ENCODE assay signal across 19 cellular contexts in the genomic region with DNA sequence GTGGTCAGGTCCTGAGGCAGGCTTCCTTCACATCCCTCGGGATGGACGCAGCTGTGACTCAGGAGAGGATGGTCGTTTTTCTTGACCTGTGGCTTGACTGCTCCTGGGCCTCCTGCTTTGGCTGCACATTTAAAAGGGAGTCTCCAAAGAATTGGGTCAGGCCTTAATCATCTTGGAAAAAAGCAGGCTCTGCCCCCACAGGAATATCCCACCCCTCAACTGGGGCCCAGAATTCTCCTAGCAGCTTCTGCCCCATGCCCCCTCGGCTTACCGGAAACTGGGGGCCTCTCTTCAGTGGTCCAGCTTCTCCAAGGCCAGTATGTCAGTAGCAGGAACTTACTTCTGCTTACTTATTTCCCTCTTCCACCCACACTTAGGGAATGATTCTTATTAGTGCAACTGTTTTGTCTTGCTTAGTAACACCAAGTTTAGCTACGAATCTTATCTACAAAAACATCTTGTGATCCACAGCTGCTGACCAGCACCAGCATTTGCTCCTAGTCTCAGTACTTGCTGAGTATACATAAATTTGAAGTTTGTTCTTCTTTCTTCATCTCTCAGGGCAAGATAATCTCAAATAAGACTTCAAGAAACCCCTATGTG. TPM values are rescaled to one million over a fixed set of nuclear protein-coding genes. Genes with fewer than 3 reads are reported as not detected.
DNase-seq lines count a peak whose midpoint lies in the region; ATAC-seq and TF ChIP-seq lines count a peak whose summit lies in the region.
"Had no signal": no experiment of that assay in that cellular context is flagged by ENCODE, and none has a peak within 500 bp of the region (broad histone marks: within the 10 kb centered on the region; RNA-seq: fewer than 3 reads in every experiment).

No MANE protein-coding gene starts in this region.

- peak; percentile 37 for ATAC-seq in Right ventricle myocardium inferior
- ATAC-seq: WTC11 had no signal

- no peaks in the 10 kb centered on the region for H3K9me3 Mint-ChIP-seq in dendritic cell treated with granulocyte-macrophage colony-stimulating factor and Interleukin-4, amounts not matched to agents 40 ng/mL and 50 ng/mL, for 4 days
- H3K9me3 Mint-ChIP-seq: WTC11 had no signal

- no peak overlapping the region for H3K9ac ChIP-seq in mucosa of rectum (ENCODE audit: low read depth in 1 of 2, low read length in 2 of 2)

- TF ChIP-seq CTCF in right atrium auricular region (IDR thresholded peaks at IDR 0.05) (no peak), uterus (IDR thresholded peaks at IDR 0.05) (no peak), RWPE1 (conservative IDR thresholded peaks at IDR 0.05; ENCODE audit: low read depth) (no peak)

- TF ChIP-seq POLR2A in uterus (IDR thresholded peaks at IDR 0.05), result no peak

- H3K27ac ChIP-seq in right atrium auricular region (peak overlapping the region in 1 of 2 donors; percentile 29), mucosa of rectum (ENCODE audit: low read depth in 2 of 2, low read length in 2 of 2) (peak overlapping the region; percentile 19 to 25), uterus (peak overlapping the region; percentile 46 to 71), RWPE1 (no peak overlapping the region)
- H3K27ac ChIP-seq: epithelial cell of prostate had no signal

- H3K4me3 Mint-ChIP-seq in dendritic cell treated with granulocyte-macrophage colony-stimulating factor and Interleukin-4, amounts not matched to agents 40 ng/mL and 50 ng/mL, for 4 days, result peak overlapping the region; percentile 28
- H3K4me3 Mint-ChIP-seq: WTC11 had no signal

- no peaks in the 10 kb centered on the region for H3K27me3 Mint-ChIP-seq in dendritic cell treated with granulocyte-macrophage colony-stimulating factor and Interleukin-4, amounts not matched to agents 40 ng/mL and 50 ng/mL, for 4 days

- intact Hi-C loops in Right ventricle myocardium inferior (cut with DNase I) (no loop called here), uterus (cut with DNase I; ENCODE audit: low total_unique reads) (no loop called here)
- intact Hi-C loops in dendritic cell treated with granulocyte-macrophage colony-stimulating factor and Interleukin-4, amounts not matched to agents 40 ng/mL and 50 ng/mL, for 4 days (cut with micrococcal nuclease), result loop anchor here (5.0 kb wide), 1 partner anchor 36 kb away; a partner anchor contains a TSS

- H3K9me3 ChIP-seq in right atrium auricular region, result no peaks in the 10 kb centered on the region
- no peaks in the 10 kb centered on the region for H3K9me3 ChIP-seq in mucosa of rectum (ENCODE audit: control insufficient read depth in 2 of 2, low read length in 2 of 2)
- H3K9me3 ChIP-seq in uterus, result no peaks in the 10 kb centered on the region

- H3K36me3 Mint-ChIP-seq in dendritic cell treated with granulocyte-macrophage colony-stimulating factor and Interleukin-4, amounts not matched to agents 40 ng/mL and 50 ng/mL, for 4 days (ENCODE audit: low read depth), result peaks cover 97% of the 10 kb centered on the region

- peak overlapping the region; percentile 95 for H3K27ac Mint-ChIP-seq in dendritic cell treated with granulocyte-macrophage colony-stimulating factor and Interleukin-4, amounts not matched to agents 40 ng/mL and 50 ng/mL, for 4 days
- H3K27ac Mint-ChIP-seq: WTC11 had no signal

- H3K36me3 ChIP-seq in right atrium auricular region (peaks cover 33% of the 10 kb centered on the region), mucosa of rectum (ENCODE audit: control insufficient read depth in 2 of 2, insufficient read depth in 2 of 2, low read length in 2 of 2) (peaks cover 47 to 50% of the 10 kb centered on the region in 2 donors), uterus (no peaks in the 10 kb centered on the region)

- H3K4me1 ChIP-seq in right atrium auricular region (peaks cover 0 to 24% of the 10 kb centered on the region in 2 donors), mucosa of rectum (ENCODE audit: control insufficient read depth in 2 of 2, insufficient read depth in 2 of 2, low read length in 2 of 2) (no peaks in the 10 kb centered on the region), uterus (no peaks in the 10 kb centered on the region)

- H3K4me3 ChIP-seq in right atrium auricular region (no peak overlapping the region), mucosa of rectum (ENCODE audit: low read length in 2 of 2) (no peak overlapping the region), uterus (no peak overlapping the region)
- H3K4me3 ChIP-seq: smooth muscle cell had no signal

- POLR2A ChIA-PET in RWPE1 (lab: Yijun Ruan, JAX; ENCODE audit: low non-redundant PET), result no interaction called here

- H3K27me3 ChIP-seq in right atrium auricular region (no peaks in the 10 kb centered on the region), mucosa of rectum (ENCODE audit: control insufficient read depth in 2 of 2, insufficient read depth in 2 of 2, low read length in 2 of 2) (no peaks in the 10 kb centered on the region), uterus (no peaks in the 10 kb centered on the region)

- DNase-seq in Right ventricle myocardium inferior (ENCODE audit: missing footprints) (no peak), right atrium auricular region (ENCODE audit: low spot score) (no peak), uterus (peak in 1 of 2 donors; percentile 51), RPMI8226 (no peak), C1 segment of cervical spinal cord (lab: John Stamatoyannopoulos, UW) (no peak), RWPE1 (ENCODE audit: low spot score) (no peak)
- DNase-seq: activated gamma-delta T cell, cortex of kidney, GDM1, GOT3, NCI-H1417, NCI-H226, nucleus accumbens, T-helper 1 cell had no signal

- CTCF ChIA-PET in RWPE1 (lab: Yijun Ruan, JAX), result no interaction called here

- H3K4me1 Mint-ChIP-seq in dendritic cell treated with granulocyte-macrophage colony-stimulating factor and Interleukin-4, amounts not matched to agents 40 ng/mL and 50 ng/mL, for 4 days (ENCODE audit: low read depth), result peaks cover 54% of the 10 kb centered on the region

RNA-seq across cellular contexts. Expression of a gene that starts 35.7 kb away (rescaled TPM):
- total RNA-seq in Right ventricle myocardium inferior (17.5 TPM), right atrium auricular region (10 to 100 TPM; 15.2 to 23.8 TPM), uterus (100 to 1,000 TPM in 2 of 4 donors, 10 to 100 TPM in 2; 54.8 to 126 (median 100) TPM)
